Comparison of ENCODE assay signal across 30 cellular contexts in the genomic region with DNA sequence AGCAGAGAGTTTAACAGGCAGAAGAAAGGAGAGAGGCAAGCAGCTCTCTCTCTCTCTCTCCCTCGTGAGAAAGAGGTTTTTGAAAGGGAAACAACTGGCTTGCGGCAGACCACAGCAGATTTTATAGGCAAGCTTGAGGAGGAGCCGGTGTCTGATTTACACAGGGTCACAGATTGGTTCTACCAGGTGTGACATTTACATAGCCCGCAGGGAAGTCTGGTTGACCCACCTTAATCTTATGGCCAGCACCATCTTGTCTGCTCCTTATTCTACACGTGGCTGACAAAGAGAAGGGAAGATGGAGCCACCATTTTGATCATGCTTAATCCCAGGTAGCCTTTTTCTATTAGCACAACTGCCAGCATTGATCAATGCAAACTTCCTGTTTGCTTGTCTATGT.
A peak's percentile ranks its signal among the peaks of the same experiment; 100 is the strongest.
DNase-seq lines count a peak whose midpoint lies in the region; ATAC-seq, FAIRE-seq and TF ChIP-seq lines count a peak whose summit lies in the region.
"Had no signal": no experiment of that assay in that cellular context is flagged by ENCODE, and none has a peak within 500 bp of the region (broad histone marks: within the 10 kb centered on the region; RNA-seq: fewer than 3 reads in every experiment).

No MANE protein-coding gene starts in this region.

- no TSS peak for BruUV-seq in K562 (replicated peaks; lab: Mats Ljungman, UMichigan)

- H3K4me1 ChIP-seq in K562 (replicated peaks in 1 of 2; ENCODE audit: control insufficient read depth in 2 of 2, insufficient read depth in 2 of 2, low read length in 2 of 2), result no peaks in the 10 kb centered on the region
- no peaks in the 10 kb centered on the region for H3K4me1 ChIP-seq in testis
- H3K4me1 ChIP-seq: A549; BLaER1 treated with 17β-estradiol and CSF1 and Interleukin-3, amounts not matched to agents 10 nM and 100 nM had no signal

- CTCF ChIA-PET in K562 (lab: Yijun Ruan, JAX; ENCODE audit: low intra/inter-chr PET ratio), result no interaction called here

- H2AFZ ChIP-seq in K562 (ENCODE audit: low read depth, low read length), result peak overlapping the region; percentile 27; the same call in 1 of the 2 replicates

- no peak overlapping the region for H3K9ac ChIP-seq in K562 (ENCODE audit: insufficient read depth in 1 of 2, low read depth in 2 of 2, low read length in 2 of 2)
- H3K9ac ChIP-seq: BLaER1 treated with 17β-estradiol and CSF1 and Interleukin-3, amounts not matched to agents 10 nM and 100 nM had no signal

- H3K4me2 ChIP-seq in K562 (ENCODE audit: insufficient read depth, low read length), result no peak overlapping the region
- H3K4me2 ChIP-seq: A549; BLaER1 treated with 17β-estradiol and CSF1 and Interleukin-3, amounts not matched to agents 10 nM and 100 nM had no signal

- no peaks in the 10 kb centered on the region for H3K79me2 ChIP-seq in K562 (ENCODE audit: control insufficient read depth, insufficient read depth, low read length)

- no peak for TF ChIP-seq CTCF in K562 (IDR thresholded peaks at IDR 0.05 in 2 of 3, conservative IDR thresholded peaks at IDR 0.05 in 1 of 3; ENCODE audit: insufficient read depth in 2 of 3, low read depth in 1 of 3, low read length in 3 of 3)
- no peak for TF ChIP-seq CTCF in testis (IDR thresholded peaks at IDR 0.05)

- WGBS in K562 (ENCODE audit: insufficient coverage, low coverage, missing lambda C conversion rate), result 3% methylated on average over 5 of the region's 5 CpGs
- WGBS in testis, 2 donors, result 31 to 32% methylated on average over 5 of the region's 5 CpGs

- H3K9me1 ChIP-seq in K562 (ENCODE audit: control insufficient read depth, insufficient read depth, low read length), result no peaks in the 10 kb centered on the region

- peak; percentile 4 for DNase-seq in ELF-1 (ENCODE audit: low read depth, low spot score)
- peak; percentile 88 for DNase-seq in Jurkat, Clone E6-1 (ENCODE audit: low read depth, low spot score)
- DNase-seq in K562 (ENCODE audit: extremely low read depth in 1 of 4, low spot score in 3 of 4), result no peak
- DNase-seq in myocyte (ENCODE audit: low read depth), result peak; percentile 5
- DNase-seq in NCI-H1694 (lab: John Stamatoyannopoulos, UW), result no peak
- no peak for DNase-seq in NCI-H69 (lab: John Stamatoyannopoulos, UW)
- DNase-seq in testis, result no peak
- DNase-seq: AML-193; CD4-positive, alpha-beta memory T cell; COR-L47; DMS53; GDM1; GOT3; KBM-7; MM.1S; NCI-H187; NCI-H2081 treated with DMSO at 0.1 percent for 48 hours; NCI-H2171; NCI-H226; NCI-H510A; NCI-H748 treated with DMSO at 0.1 percent for 48 hours; Right ventricle myocardium superior; RPMI8226; T-helper 1 cell had no signal

- in situ Hi-C loops in K562 (cut with MboI), result no loop called here

- H3K27me3 ChIP-seq in K562 (ENCODE audit: control insufficient read depth in 2 of 2, insufficient read depth in 2 of 2, low read length in 2 of 2) (no peaks in the 10 kb centered on the region), testis (no peaks in the 10 kb centered on the region)
- H3K27me3 ChIP-seq: BLaER1 treated with 17β-estradiol and CSF1 and Interleukin-3, amounts not matched to agents 10 nM and 100 nM had no signal

- H3K27ac ChIP-seq in K562 (ENCODE audit: extremely low read depth, low read depth, low read length), result no peak overlapping the region
- H3K27ac ChIP-seq in testis, result no peak overlapping the region
- H3K27ac ChIP-seq: A549; BLaER1 treated with 17β-estradiol and CSF1 and Interleukin-3, amounts not matched to agents 10 nM and 100 nM; HL-60 had no signal

- no peak for ATAC-seq in K562
- ATAC-seq: A549, HCT116, HepG2 had no signal

- POLR2A ChIA-PET in K562 (lab: Yijun Ruan, JAX), result interaction anchor here (1.2 kb wide), 1 partner anchor 15 kb away, joined by 3 read pairs; no protein-coding TSS in a partner anchor

- H3K36me3 ChIP-seq in K562 (ENCODE audit: control insufficient read depth, insufficient read depth, low read length) (no peaks in the 10 kb centered on the region), testis (ENCODE audit: low read depth, missing control alignments) (no peaks in the 10 kb centered on the region)
- H3K36me3 ChIP-seq: BLaER1 treated with 17β-estradiol and CSF1 and Interleukin-3, amounts not matched to agents 10 nM and 100 nM had no signal

- intact Hi-C loops in K562 (cut with micrococcal nuclease) (no loop called here), testis (cut with DNase I; ENCODE audit: low total_unique reads) (no loop called here)

- TF ChIP-seq POLR2A in K562 (conservative IDR thresholded peaks at IDR 0.05) (no peak), testis (IDR thresholded peaks at IDR 0.05) (no peak)

- no peak for TF ChIP-seq EP300 in K562 (IDR thresholded peaks at IDR 0.05; ENCODE audit: low read length)

- no peak overlapping the region; the same call in 1 of the 2 replicates for H3K4me3 ChIP-seq in Jurkat, Clone E6-1 (ENCODE audit: low read length)
- no peak overlapping the region for H3K4me3 ChIP-seq in K562
- no peak overlapping the region for H3K4me3 ChIP-seq in testis
- H3K4me3 ChIP-seq: A549; BLaER1 treated with 17β-estradiol and CSF1 and Interleukin-3, amounts not matched to agents 10 nM and 100 nM had no signal

- H4K20me1 ChIP-seq in K562 (replicated peaks; ENCODE audit: control insufficient read depth, insufficient read depth, low read length), result no peaks in the 10 kb centered on the region
- H4K20me1 ChIP-seq: BLaER1 treated with 17β-estradiol and CSF1 and Interleukin-3, amounts not matched to agents 10 nM and 100 nM had no signal

- H3K9me3 ChIP-seq in K562 (replicated peaks; ENCODE audit: control insufficient read depth, insufficient read depth, low read depth, low read length), result no peaks in the 10 kb centered on the region
- H3K9me3 ChIP-seq in testis, result no peaks in the 10 kb centered on the region
- H3K9me3 ChIP-seq: A549; BLaER1 treated with 17β-estradiol and CSF1 and Interleukin-3, amounts not matched to agents 10 nM and 100 nM had no signal

- FAIRE-seq in K562 (lab: Jason Lieb, UNC), result no peak
- FAIRE-seq: A549, GM12891, HepG2 had no signal

- TF ChIP-seq RAD21 in K562 (CRISPR knock-in tag; conservative IDR thresholded peaks at IDR 0.05 in 1 of 2, IDR thresholded peaks at IDR 0.05 in 1 of 2), result no peak

TF ChIP-seq in K562, 482 proteins besides CTCF, POLR2A, EP300 and RAD21:
- TF ChIP-seq WHSC1 (IDR thresholded peaks at IDR 0.05; ENCODE audit: low read length) (no peak), SOX6 (IDR thresholded peaks at IDR 0.05) (no peak), GATAD2B (IDR thresholded peaks at IDR 0.05; ENCODE audit: borderline replicate concordance) (no peak), SETDB1 (IDR thresholded peaks at IDR 0.05; ENCODE audit: low read length) (no peak), RBM22 (IDR thresholded peaks at IDR 0.05; ENCODE audit: low read depth, low read length, poor library complexity, severe bottlenecking) (no peak)
- TF ChIP-seq, protein P1, sequence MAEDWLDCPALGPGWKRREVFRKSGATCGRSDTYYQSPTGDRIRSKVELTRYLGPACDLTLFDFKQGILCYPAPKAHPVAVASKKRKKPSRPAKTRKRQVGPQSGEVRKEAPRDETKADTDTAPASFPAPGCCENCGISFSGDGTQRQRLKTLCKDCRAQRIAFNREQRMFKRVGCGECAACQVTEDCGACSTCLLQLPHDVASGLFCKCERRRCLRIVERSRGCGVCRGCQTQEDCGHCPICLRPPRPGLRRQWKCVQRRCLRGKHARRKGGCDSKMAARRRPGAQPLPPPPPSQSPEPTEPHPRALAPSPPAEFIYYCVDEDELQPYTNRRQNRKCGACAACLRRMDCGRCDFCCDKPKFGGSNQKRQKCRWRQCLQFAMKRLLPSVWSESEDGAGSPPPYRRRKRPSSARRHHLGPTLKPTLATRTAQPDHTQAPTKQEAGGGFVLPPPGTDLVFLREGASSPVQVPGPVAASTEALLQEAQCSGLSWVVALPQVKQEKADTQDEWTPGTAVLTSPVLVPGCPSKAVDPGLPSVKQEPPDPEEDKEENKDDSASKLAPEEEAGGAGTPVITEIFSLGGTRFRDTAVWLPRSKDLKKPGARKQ (CRISPR knock-in tag; IDR thresholded peaks at IDR 0.05), result no peak

Comparison
In these comparisons a context has a peak if more than half of its experiments do, and no peak if none do; other contexts are left out.
1. DNase-seq: peak in ELF-1 (single experiment), Jurkat, Clone E6-1 (single experiment) and myocyte (single experiment); none in K562 (0 of 4), NCI-H1694 (single experiment), NCI-H69 (single experiment) and testis (single experiment).